In the genomic region with DNA sequence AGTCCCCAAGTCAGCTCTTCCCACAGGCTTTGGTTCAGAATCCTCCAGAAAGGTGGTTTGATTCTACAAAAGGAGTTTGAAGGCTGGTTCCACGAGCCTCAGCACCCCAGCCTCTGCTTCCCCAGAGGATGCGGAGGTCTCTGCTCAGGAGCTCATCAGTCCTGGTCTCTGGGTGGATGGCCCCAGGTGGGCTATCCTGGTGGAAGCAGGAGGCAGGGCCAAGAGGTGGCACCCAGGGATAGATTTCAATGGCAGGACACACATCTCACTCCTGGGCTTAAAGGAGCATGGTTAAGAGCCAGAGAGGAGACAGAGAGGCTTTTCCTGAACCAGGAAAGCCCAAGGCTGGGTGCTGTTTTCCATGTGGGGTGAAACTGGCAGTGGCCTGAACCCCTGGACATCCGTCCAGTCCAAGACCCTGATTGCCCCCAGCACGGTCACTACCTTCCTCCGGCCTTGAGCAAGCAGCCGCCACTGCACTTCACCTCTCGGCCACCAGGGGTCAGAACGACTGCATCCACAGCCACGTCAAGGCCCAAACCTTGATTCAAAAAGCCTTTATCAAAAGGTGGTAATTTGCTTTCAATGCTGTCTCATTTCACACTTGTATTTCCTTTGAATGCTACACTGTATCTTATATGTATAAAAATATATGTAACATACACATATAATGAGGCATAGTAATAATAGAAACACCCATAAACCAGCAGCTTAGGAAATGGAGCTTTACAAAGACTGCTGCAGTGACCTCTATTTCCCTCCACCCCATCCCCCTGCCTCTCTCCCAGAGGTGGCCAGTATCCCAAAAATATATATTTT, we compare ENCODE assay signal across 8 cellular contexts.
A peak's percentile ranks its signal among the peaks of the same experiment; 100 is the strongest.
DNase-seq lines count a peak whose midpoint lies in the region; ATAC-seq lines count a peak whose summit lies in the region.

No MANE protein-coding gene starts in this region.

- no peak for ATAC-seq in HG03571 (IDR thresholded peaks at IDR 0.05; ENCODE audit: unreplicated experiment)

- DNase-seq in NCI-H524 (lab: John Stamatoyannopoulos, UW) (peak; percentile 10 to 41), NCI-H524 treated with DMSO at 0.1 percent for 48 hours (lab: John Stamatoyannopoulos, UW) (no peak), NCI-H2081 treated with DMSO at 0.1 percent for 48 hours (lab: John Stamatoyannopoulos, UW) (peak; percentile 31), kidney tubule cell (ENCODE audit: low spot score) (peak; percentile 68)
- DNase-seq in activated CD4-positive, alpha-beta T cell treated with anti-CD3 and anti-CD28 coated beads for 24 hours (ENCODE audit: low read depth in 2 of 2): peak; percentile 79
- DNase-seq in central memory CD4-positive, alpha-beta T cell: peak; percentile 64
- peak; percentile 88 to 90 for DNase-seq in stimulated activated CD4-positive, alpha-beta T cell treated with anti-CD3 and anti-CD28 coated beads, Interleukin-2, amount 100 ng/mL, for 48 hours
